ENCODE assay signal across 11 cellular contexts in the genomic region with DNA sequence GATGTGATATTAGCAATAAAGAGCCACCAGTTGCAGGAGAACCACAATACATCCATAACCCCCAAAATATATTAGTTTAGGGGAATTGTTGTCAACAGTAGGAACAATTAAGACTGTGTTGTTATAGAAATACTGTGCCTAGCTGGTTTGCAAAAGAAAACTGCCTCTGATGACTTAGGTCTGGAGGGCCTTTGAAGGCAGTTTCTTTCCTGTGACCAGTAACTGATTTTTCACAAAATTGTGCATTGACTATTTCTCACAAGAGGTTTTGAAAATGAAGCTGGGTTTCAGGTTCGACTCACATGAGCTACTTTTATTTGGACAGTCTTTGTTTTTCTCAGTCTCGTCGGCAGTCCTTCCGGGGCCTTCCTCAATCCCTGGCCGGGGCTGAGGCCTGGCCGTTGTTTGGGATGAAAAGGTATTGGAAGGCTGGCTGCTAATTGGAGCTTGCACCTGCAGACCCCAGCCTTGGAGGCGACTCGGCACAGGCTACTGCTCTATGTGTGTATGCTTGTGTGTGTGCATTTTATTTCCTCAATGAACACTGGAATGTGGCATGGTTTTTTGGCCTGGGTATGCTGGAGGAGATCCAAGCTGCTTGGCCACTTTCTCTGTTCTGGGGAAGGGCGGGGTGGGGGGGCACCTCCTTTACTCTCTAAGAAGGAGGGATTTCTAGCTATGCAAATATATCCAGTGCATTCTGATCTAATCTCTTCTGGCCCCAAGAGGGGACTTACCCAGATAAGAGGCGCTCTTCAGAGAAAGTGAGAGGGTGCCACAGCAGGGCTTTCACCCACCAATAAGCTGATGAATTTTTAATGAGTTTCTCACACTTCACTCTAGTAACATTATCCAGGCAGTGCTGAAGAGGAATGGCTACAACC. TPM values are rescaled to one million over a fixed set of nuclear protein-coding genes. Genes with fewer than 3 reads are reported as not detected.
DNase-seq lines count a peak whose midpoint lies in the region; ATAC-seq and TF ChIP-seq lines count a peak whose summit lies in the region.
"Had no signal": no experiment of that assay in that cellular context is flagged by ENCODE, and none has a peak within 500 bp of the region (broad histone marks: within the 10 kb centered on the region; RNA-seq: fewer than 3 reads in every experiment).

No MANE protein-coding gene starts in this region.

- no peaks in the 10 kb centered on the region for H3K9me3 Mint-ChIP-seq in activated CD8-positive, alpha-beta T cell treated with anti-CD3 and anti-CD28 coated beads for 36 hours
- H3K9me3 Mint-ChIP-seq in T-cell = no peaks in the 10 kb centered on the region
- H3K9me3 Mint-ChIP-seq: dendritic cell treated with granulocyte-macrophage colony-stimulating factor and Interleukin-4, amounts not matched to agents 40 ng/mL and 50 ng/mL, for 4 days had no signal

- no TSS peak for BruUV-seq in PC-9 (replicated peaks; lab: Mats Ljungman, UMichigan)

- H3K9me3 ChIP-seq in PC-9 (ENCODE audit: insufficient read depth, low read depth) = no peaks in the 10 kb centered on the region

- ATAC-seq in GM19372 (IDR thresholded peaks at IDR 0.05; ENCODE audit: low read depth, unreplicated experiment) (peak; percentile 60), HG03097 (IDR thresholded peaks at IDR 0.05; ENCODE audit: low FRiP score, unreplicated experiment) (peak; percentile 56), T-cell (replicated peaks in 1 of 4) (no peak)
- no peak for ATAC-seq in activated CD8-positive, alpha-beta T cell treated with anti-CD3 and anti-CD28 coated beads for 36 hours

- intact Hi-C loops in activated CD8-positive, alpha-beta T cell treated with anti-CD3 and anti-CD28 coated beads for 36 hours (cut with micrococcal nuclease) = no loop called here
- intact Hi-C loops in PC-9 (cut with micrococcal nuclease; ENCODE audit: unreplicated experiment) = no loop called here

- H3K4me3 Mint-ChIP-seq in activated CD8-positive, alpha-beta T cell treated with anti-CD3 and anti-CD28 coated beads for 36 hours = no peak overlapping the region
- no peak overlapping the region for H3K4me3 Mint-ChIP-seq in T-cell
- H3K4me3 Mint-ChIP-seq: dendritic cell treated with granulocyte-macrophage colony-stimulating factor and Interleukin-4, amounts not matched to agents 40 ng/mL and 50 ng/mL, for 4 days had no signal

- no peaks in the 10 kb centered on the region for H3K79me2 ChIP-seq in PC-9 (ENCODE audit: low read depth)

- POLR2A ChIA-PET in activated CD8-positive, alpha-beta T cell treated with anti-CD3 and anti-CD28 coated beads for 36 hours (lab: Charles Lee) = no interaction called here
- POLR2A ChIA-PET in T-cell (lab: Charles Lee) = no interaction called here
- POLR2A ChIA-PET in PC-9 (lab: Charles Lee; ENCODE audit: unreplicated experiment) = no interaction called here

- H3K27me3 Mint-ChIP-seq in activated CD8-positive, alpha-beta T cell treated with anti-CD3 and anti-CD28 coated beads for 36 hours = peaks cover 19% of the 10 kb centered on the region
- peaks cover 4 to 8% of the 10 kb centered on the region in 2 donors for H3K27me3 Mint-ChIP-seq in T-cell
- H3K27me3 Mint-ChIP-seq: dendritic cell treated with granulocyte-macrophage colony-stimulating factor and Interleukin-4, amounts not matched to agents 40 ng/mL and 50 ng/mL, for 4 days had no signal

- no peaks in the 10 kb centered on the region for H3F3A ChIP-seq in PC-9 (ENCODE audit: insufficient read depth, low read depth)

- no peaks in the 10 kb centered on the region for H3K36me3 ChIP-seq in PC-9 (ENCODE audit: low read depth)

- no peak for TF ChIP-seq CTCF in activated CD8-positive, alpha-beta T cell treated with anti-CD3 and anti-CD28 coated beads for 36 hours (IDR thresholded peaks at IDR 0.05)
- no peak for TF ChIP-seq CTCF in PC-9 (conservative IDR thresholded peaks at IDR 0.05)

- no peaks in the 10 kb centered on the region for H3K4me1 Mint-ChIP-seq in activated CD8-positive, alpha-beta T cell treated with anti-CD3 and anti-CD28 coated beads for 36 hours (ENCODE audit: low read depth)
- no peaks in the 10 kb centered on the region for H3K4me1 Mint-ChIP-seq in T-cell

- no peaks in the 10 kb centered on the region for H3K36me3 Mint-ChIP-seq in activated CD8-positive, alpha-beta T cell treated with anti-CD3 and anti-CD28 coated beads for 36 hours (ENCODE audit: low read depth)
- H3K36me3 Mint-ChIP-seq in T-cell = no peaks in the 10 kb centered on the region

- 0 out of 2 replicates have a peak, but pooled peaks cover 4% of the 10 kb centered on the region for H3K27me3 ChIP-seq in PC-9 (ENCODE audit: insufficient read depth, low read depth)

- no peak overlapping the region for H3K4me2 ChIP-seq in PC-9

- H3K4me1 ChIP-seq in PC-9 (replicated peaks; ENCODE audit: insufficient read depth) = peaks cover 6% of the 10 kb centered on the region; the same call in 1 of the 2 replicates

- no peak overlapping the region for H3K4me3 ChIP-seq in PC-9

- H3K27ac ChIP-seq in PC-9 = no peak overlapping the region

- no peak overlapping the region for H2AFZ ChIP-seq in PC-9

- CTCF ChIA-PET in activated CD8-positive, alpha-beta T cell treated with anti-CD3 and anti-CD28 coated beads for 36 hours (lab: Charles Lee) = no interaction called here
- CTCF ChIA-PET in T-cell (lab: Charles Lee) (no interaction called here), PC-9 (lab: Charles Lee) (no interaction called here)

- H4K20me1 ChIP-seq in PC-9 (ENCODE audit: insufficient read depth) = no peaks in the 10 kb centered on the region

- H3K9me2 ChIP-seq in PC-9 (ENCODE audit: insufficient read depth) = no peaks in the 10 kb centered on the region

- H3K27ac Mint-ChIP-seq in activated CD8-positive, alpha-beta T cell treated with anti-CD3 and anti-CD28 coated beads for 36 hours = no peak overlapping the region
- no peak overlapping the region for H3K27ac Mint-ChIP-seq in T-cell
- H3K27ac Mint-ChIP-seq: dendritic cell treated with granulocyte-macrophage colony-stimulating factor and Interleukin-4, amounts not matched to agents 40 ng/mL and 50 ng/mL, for 4 days had no signal

- peak; percentile 65 for DNase-seq in DMS153 (lab: John Stamatoyannopoulos, UW)
- DNase-seq in SHP77 (lab: John Stamatoyannopoulos, UW) = peak; percentile 54 to 58
- no peak for DNase-seq in amniotic stem cell (lab: John Stamatoyannopoulos, UW)
- no peak for DNase-seq in activated CD8-positive, alpha-beta T cell treated with anti-CD3 and anti-CD28 coated beads for 36 hours
- no peak for DNase-seq in T-cell
- no peak for DNase-seq in PC-9
- DNase-seq: activated CD4-positive, alpha-beta T cell treated with anti-CD3 and anti-CD28 coated beads, Interleukin-2, amount 50 U/mL, for 1 hour; Kasumi-1 had no signal

RNA-seq across cellular contexts. Expression of a gene that starts 49.5 kb away (rescaled TPM):
- not detected for total RNA-seq in activated CD8-positive, alpha-beta T cell treated with anti-CD3 and anti-CD28 coated beads for 36 hours
- total RNA-seq in T-cell (under 1 TPM in 1 of 5 donors, not detected in 4; 0.45 TPM), PC-9 (2021) (3.3 and 3.4 TPM in 2 replicates)

Comparison
In these comparisons a context has a peak if more than half of its experiments do, and no peak if none do; other contexts are left out.
1. DNase-seq: peak in DMS153 (single experiment) and SHP77 (2 of 2); none in amniotic stem cell (single experiment), activated CD8-positive, alpha-beta T cell treated with anti-CD3 and anti-CD28 coated beads for 36 hours (single experiment), T-cell (0 of 34) and PC-9 (0 of 2).
2. ATAC-seq: peak in GM19372 (single experiment) and HG03097 (single experiment); none in activated CD8-positive, alpha-beta T cell treated with anti-CD3 and anti-CD28 coated beads for 36 hours (single experiment) and T-cell (0 of 4).